4 cellular contexts compared by ENCODE assay signal in genomic region chr15:73722425-73722824, GRCh38.
TF ChIP-seq lines count a peak whose summit lies in the region.

No MANE protein-coding gene starts in this region.

TF ChIP-seq in SK-N-SH, 30 proteins besides CTCF, POLR2A, EP300 and RAD21:
- TF ChIP-seq REST (IDR thresholded peaks at IDR 0.05; ENCODE audit: low read depth, low read length) (peak; percentile 53; the same call in 1 of the 2 replicates), GABPA (IDR thresholded peaks at IDR 0.05; ENCODE audit: low read depth) (no peak)
TF ChIP-seq in SK-N-SH: peak in this region for 1.

TF ChIP-seq in SK-N-SH treated with all-trans-retinoic acid at 6 μM for 48 hours, 23 proteins besides CTCF, POLR2A, EP300 and RAD21 (continued from another document):
- TF ChIP-seq ZFP3 (CRISPR knock-in tag; IDR thresholded peaks at IDR 0.05) (no peak), OSR1 (CRISPR knock-in tag; IDR thresholded peaks at IDR 0.05) (no peak), ZC3H10 (CRISPR knock-in tag; IDR thresholded peaks at IDR 0.05) (no peak), TCF4 (CRISPR knock-in tag; IDR thresholded peaks at IDR 0.05; ENCODE audit: borderline replicate concordance) (no peak), TSHZ2 (CRISPR knock-in tag; IDR thresholded peaks at IDR 0.05) (no peak), RARB (CRISPR knock-in tag; IDR thresholded peaks at IDR 0.05) (no peak), ZNF70 (CRISPR knock-in tag; IDR thresholded peaks at IDR 0.05) (no peak)

TF ChIP-seq in HEK293, 187 proteins besides CTCF, POLR2A, EP300 and RAD21:
- TF ChIP-seq REST (tag by site-specific recombination; IDR thresholded peaks at IDR 0.05) (peak; percentile 79), ZBTB8A (tag by site-specific recombination; IDR thresholded peaks at IDR 0.05) (no peak), ZNF335 (tag by site-specific recombination; conservative IDR thresholded peaks at IDR 0.05) (no peak)

TF ChIP-seq in Ishikawa, 13 proteins besides CTCF, POLR2A, EP300 and RAD21 (continued from another document):
- peak; percentile 63 for TF ChIP-seq REST (IDR thresholded peaks at IDR 0.05; ENCODE audit: low read depth)
